In the genomic region with DNA sequence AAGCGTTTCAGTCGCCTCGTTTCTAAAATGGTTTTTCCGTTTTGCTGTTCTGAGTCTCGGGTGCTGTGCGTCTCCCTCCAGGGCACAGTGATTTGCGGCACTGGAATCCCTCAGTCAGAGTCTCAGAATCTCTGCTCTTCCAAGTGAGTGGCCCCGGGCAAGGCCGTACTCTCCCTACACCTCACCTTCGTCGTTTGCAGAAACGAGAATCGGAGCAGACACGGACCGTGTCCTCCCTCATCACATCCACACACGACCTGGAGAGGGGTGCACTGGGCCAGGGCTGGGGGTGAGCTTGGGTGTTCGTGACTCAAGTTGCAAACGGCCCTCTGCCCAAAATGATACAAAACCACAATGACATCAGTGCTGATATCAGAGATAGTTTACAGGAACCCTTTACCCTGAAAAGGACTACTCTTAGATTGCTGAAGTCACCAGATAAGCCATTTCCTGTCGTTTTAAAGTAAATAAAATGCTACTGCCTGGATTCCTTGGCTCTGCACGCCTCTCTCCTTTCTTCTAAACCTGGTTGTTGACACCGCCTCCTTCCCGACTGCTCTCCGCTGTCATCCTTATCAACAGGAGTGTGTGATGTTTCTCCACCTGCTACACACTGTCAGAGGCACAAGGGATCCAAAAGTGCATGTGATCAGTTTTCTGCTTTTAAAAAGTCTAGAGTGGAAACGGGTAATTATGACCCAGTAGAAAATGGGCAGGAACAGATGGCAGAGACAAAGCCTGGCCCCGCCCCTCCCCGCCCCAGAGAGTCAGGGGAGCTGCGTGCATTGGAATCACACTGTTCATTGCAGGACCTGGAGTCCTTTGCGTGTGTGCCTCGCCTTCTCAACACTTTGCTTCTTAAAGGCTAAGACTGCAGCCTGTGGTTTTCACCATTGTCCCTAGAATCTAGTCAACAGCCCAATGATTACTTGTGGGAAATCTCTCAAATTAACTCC, we compare ENCODE assay signal across 8 cellular contexts. TPM values are rescaled to one million over a fixed set of nuclear protein-coding genes. Genes with fewer than 3 reads are reported as not detected.
DNase-seq lines count a peak whose midpoint lies in the region; ATAC-seq and TF ChIP-seq lines count a peak whose summit lies in the region.

No MANE protein-coding gene starts in this region.

- peak overlapping the region; percentile 59 for H3K4me3 ChIP-seq in coronary artery

- DNase-seq in DMS53 treated with DMSO at 0.1 percent for 48 hours (lab: John Stamatoyannopoulos, UW; ENCODE audit: unreplicated experiment) (peak; percentile 44), NCI-H524 (lab: John Stamatoyannopoulos, UW) (peak; percentile 60 to 77), coronary artery (ENCODE audit: low spot score) (no peak), mesenteric fat pad (ENCODE audit: low spot score) (peak; percentile 82), DMS79 (lab: John Stamatoyannopoulos, UW) (no peak), NCI-H2107 (lab: John Stamatoyannopoulos, UW) (no peak), activated gamma-delta T cell (lab: John Stamatoyannopoulos, UW) (no peak)

- H3K27ac ChIP-seq in coronary artery, result peak overlapping the region in 1 of 2 donors; percentile 44

- TF ChIP-seq CTCF in coronary artery (IDR thresholded peaks at IDR 0.05), result no peak

- no peak for ATAC-seq in HG02763 (IDR thresholded peaks at IDR 0.05; ENCODE audit: unreplicated experiment)

RNA-seq across cellular contexts. Expression of gene KIF25, which starts 38.5 kb away (rescaled TPM):
- total RNA-seq in mesenteric fat pad, result 0.93 TPM

RNA-seq across cellular contexts. Expression of gene FRMD1, which starts 43.1 kb away (rescaled TPM):
- total RNA-seq in mesenteric fat pad, result 7.6 TPM

Comparison
In these comparisons a context has a peak if more than half of its experiments do, and no peak if none do; other contexts are left out.
1. DNase-seq: peak in DMS53 treated with DMSO at 0.1 percent for 48 hours (single experiment), NCI-H524 (2 of 2) and mesenteric fat pad (single experiment); none in coronary artery (single experiment), DMS79 (single experiment), NCI-H2107 (single experiment) and activated gamma-delta T cell (single experiment).